1 cellular context compared by ENCODE assay signal in the genomic region with DNA sequence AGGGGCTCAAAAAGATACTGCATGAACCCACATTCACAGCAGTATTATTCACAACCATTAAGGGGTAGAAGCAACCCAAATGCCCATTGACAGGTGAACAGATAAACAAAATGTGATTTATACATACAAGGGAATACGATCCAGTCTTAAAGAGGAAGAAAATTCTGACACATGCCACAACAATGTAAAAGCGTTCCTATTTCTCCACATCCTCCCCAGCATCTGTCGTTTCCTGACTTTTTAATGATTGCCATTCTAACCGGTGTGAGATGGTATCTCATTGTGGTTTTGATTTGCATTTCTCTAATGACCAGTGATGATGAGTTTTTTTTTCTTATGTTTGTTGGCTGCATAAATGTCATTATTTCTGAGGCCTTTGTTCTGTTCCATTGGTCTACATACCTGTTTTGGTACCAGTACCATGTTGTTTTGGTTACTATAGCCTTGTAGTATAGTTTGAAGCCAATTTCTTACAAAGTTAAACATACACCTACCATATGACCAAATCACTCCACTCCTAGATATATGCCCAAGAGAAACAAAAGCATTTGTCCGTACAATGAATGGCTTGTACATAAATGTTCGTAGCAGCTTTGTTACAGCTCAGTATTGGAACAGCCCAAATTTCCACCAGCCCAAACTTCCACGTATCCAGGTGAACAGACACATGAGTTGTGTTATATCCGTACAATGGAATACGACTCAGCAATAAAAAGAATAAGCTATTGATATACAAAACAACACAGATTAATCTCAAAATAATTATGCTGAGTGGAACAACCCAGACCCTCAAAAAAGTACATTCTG.
TF ChIP-seq lines count a peak whose summit lies in the region.

No MANE protein-coding gene starts in this region.

TF ChIP-seq in K562, 482 proteins besides CTCF, POLR2A, EP300 and RAD21 (continued from another document and continues in another):
- TF ChIP-seq, protein P1, sequence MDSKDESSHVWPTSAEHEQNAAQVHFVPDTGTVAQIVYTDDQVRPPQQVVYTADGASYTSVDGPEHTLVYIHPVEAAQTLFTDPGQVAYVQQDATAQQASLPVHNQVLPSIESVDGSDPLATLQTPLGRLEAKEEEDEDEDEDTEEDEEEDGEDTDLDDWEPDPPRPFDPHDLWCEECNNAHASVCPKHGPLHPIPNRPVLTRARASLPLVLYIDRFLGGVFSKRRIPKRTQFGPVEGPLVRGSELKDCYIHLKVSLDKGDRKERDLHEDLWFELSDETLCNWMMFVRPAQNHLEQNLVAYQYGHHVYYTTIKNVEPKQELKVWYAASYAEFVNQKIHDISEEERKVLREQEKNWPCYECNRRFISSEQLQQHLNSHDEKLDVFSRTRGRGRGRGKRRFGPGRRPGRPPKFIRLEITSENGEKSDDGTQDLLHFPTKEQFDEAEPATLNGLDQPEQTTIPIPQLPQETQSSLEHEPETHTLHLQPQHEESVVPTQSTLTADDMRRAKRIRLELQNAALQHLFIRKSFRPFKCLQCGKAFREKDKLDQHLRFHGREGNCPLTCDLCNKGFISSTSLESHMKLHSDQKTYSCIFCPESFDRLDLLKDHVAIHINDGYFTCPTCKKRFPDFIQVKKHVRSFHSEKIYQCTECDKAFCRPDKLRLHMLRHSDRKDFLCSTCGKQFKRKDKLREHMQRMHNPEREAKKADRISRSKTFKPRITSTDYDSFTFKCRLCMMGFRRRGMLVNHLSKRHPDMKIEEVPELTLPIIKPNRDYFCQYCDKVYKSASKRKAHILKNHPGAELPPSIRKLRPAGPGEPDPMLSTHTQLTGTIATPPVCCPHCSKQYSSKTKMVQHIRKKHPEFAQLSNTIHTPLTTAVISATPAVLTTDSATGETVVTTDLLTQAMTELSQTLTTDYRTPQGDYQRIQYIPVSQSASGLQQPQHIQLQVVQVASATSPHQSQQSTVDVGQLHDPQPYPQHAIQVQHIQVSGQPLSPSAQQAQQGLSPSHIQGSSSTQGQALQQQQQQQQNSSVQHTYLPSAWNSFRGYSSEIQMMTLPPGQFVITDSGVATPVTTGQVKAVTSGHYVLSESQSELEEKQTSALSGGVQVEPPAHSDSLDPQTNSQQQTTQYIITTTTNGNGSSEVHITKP (IDR thresholded peaks at IDR 0.05; ENCODE audit: partially characterized antibody) = peak; percentile 76
- TF ChIP-seq, protein P2, sequence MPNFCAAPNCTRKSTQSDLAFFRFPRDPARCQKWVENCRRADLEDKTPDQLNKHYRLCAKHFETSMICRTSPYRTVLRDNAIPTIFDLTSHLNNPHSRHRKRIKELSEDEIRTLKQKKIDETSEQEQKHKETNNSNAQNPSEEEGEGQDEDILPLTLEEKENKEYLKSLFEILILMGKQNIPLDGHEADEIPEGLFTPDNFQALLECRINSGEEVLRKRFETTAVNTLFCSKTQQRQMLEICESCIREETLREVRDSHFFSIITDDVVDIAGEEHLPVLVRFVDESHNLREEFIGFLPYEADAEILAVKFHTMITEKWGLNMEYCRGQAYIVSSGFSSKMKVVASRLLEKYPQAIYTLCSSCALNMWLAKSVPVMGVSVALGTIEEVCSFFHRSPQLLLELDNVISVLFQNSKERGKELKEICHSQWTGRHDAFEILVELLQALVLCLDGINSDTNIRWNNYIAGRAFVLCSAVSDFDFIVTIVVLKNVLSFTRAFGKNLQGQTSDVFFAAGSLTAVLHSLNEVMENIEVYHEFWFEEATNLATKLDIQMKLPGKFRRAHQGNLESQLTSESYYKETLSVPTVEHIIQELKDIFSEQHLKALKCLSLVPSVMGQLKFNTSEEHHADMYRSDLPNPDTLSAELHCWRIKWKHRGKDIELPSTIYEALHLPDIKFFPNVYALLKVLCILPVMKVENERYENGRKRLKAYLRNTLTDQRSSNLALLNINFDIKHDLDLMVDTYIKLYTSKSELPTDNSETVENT (CRISPR knock-in tag; IDR thresholded peaks at IDR 0.05) = no peak
- TF ChIP-seq ZNF134 (CRISPR knock-in tag; conservative IDR thresholded peaks at IDR 0.05) (no peak), ELF4 (CRISPR knock-in tag; IDR thresholded peaks at IDR 0.05) (no peak), NR3C1 (CRISPR knock-in tag; IDR thresholded peaks at IDR 0.05) (no peak), MAFG (tag; conservative IDR thresholded peaks at IDR 0.05) (peak; percentile 33), MEIS2 (IDR thresholded peaks at IDR 0.05; ENCODE audit: partially characterized antibody) (peak; percentile 77), XRCC5 (IDR thresholded peaks at IDR 0.05; ENCODE audit: low read depth, low read length) (no peak), LEF1 (IDR thresholded peaks at IDR 0.05) (no peak), CHD1 (IDR thresholded peaks at IDR 0.05; ENCODE audit: low read length) (no peak), MCM5 (IDR thresholded peaks at IDR 0.05; ENCODE audit: low read depth) (no peak), POLR2G (IDR thresholded peaks at IDR 0.05; ENCODE audit: low read depth, low read length) (no peak), PRMT5 (CRISPR knock-in tag; IDR thresholded peaks at IDR 0.05) (no peak), RBM25 (IDR thresholded peaks at IDR 0.05; ENCODE audit: low read depth, low read length, severe bottlenecking) (peak; percentile 90), ZNF133 (CRISPR knock-in tag; IDR thresholded peaks at IDR 0.05) (no peak), SOX6 (IDR thresholded peaks at IDR 0.05) (peak; percentile 77; the same call in 1 of the 2 replicates), RNF2 (IDR thresholded peaks at IDR 0.05) (no peak), SMARCE1 (IDR thresholded peaks at IDR 0.05) (peak; percentile 33; the same call in 1 of the 2 replicates), ZBTB17 (CRISPR knock-in tag; IDR thresholded peaks at IDR 0.05) (no peak), LCOR (CRISPR knock-in tag; IDR thresholded peaks at IDR 0.05) (peak; percentile 1; the same call in 1 of the 2 replicates), TRIM28 (IDR thresholded peaks at IDR 0.05) (peak; percentile 76; the same call in 1 of the 2 replicates), ZC3H8 (IDR thresholded peaks at IDR 0.05) (no peak), SMARCA5 (IDR thresholded peaks at IDR 0.05) (0 out of 2 replicates have a peak, but pooled peaks have one; percentile 42), FOXJ2 (tag; IDR thresholded peaks at IDR 0.05) (no peak), ZNF431 (CRISPR knock-in tag; IDR thresholded peaks at IDR 0.05) (no peak), IRF2 (CRISPR knock-in tag; IDR thresholded peaks at IDR 0.05) (no peak), PTTG1 (tag; IDR thresholded peaks at IDR 0.05; ENCODE audit: low read depth) (no peak), TRIM24 (IDR thresholded peaks at IDR 0.05) (no peak)
- TF ChIP-seq, protein P3, sequence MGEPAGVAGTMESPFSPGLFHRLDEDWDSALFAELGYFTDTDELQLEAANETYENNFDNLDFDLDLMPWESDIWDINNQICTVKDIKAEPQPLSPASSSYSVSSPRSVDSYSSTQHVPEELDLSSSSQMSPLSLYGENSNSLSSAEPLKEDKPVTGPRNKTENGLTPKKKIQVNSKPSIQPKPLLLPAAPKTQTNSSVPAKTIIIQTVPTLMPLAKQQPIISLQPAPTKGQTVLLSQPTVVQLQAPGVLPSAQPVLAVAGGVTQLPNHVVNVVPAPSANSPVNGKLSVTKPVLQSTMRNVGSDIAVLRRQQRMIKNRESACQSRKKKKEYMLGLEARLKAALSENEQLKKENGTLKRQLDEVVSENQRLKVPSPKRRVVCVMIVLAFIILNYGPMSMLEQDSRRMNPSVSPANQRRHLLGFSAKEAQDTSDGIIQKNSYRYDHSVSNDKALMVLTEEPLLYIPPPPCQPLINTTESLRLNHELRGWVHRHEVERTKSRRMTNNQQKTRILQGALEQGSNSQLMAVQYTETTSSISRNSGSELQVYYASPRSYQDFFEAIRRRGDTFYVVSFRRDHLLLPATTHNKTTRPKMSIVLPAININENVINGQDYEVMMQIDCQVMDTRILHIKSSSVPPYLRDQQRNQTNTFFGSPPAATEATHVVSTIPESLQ (CRISPR knock-in tag; IDR thresholded peaks at IDR 0.05) = no peak
- TF ChIP-seq, protein P4, sequence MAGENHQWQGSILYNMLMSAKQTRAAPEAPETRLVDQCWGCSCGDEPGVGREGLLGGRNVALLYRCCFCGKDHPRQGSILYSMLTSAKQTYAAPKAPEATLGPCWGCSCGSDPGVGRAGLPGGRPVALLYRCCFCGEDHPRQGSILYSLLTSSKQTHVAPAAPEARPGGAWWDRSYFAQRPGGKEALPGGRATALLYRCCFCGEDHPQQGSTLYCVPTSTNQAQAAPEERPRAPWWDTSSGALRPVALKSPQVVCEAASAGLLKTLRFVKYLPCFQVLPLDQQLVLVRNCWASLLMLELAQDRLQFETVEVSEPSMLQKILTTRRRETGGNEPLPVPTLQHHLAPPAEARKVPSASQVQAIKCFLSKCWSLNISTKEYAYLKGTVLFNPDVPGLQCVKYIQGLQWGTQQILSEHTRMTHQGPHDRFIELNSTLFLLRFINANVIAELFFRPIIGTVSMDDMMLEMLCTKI (IDR thresholded peaks at IDR 0.05; ENCODE audit: partially characterized antibody) = no peak
- TF ChIP-seq, protein P5, sequence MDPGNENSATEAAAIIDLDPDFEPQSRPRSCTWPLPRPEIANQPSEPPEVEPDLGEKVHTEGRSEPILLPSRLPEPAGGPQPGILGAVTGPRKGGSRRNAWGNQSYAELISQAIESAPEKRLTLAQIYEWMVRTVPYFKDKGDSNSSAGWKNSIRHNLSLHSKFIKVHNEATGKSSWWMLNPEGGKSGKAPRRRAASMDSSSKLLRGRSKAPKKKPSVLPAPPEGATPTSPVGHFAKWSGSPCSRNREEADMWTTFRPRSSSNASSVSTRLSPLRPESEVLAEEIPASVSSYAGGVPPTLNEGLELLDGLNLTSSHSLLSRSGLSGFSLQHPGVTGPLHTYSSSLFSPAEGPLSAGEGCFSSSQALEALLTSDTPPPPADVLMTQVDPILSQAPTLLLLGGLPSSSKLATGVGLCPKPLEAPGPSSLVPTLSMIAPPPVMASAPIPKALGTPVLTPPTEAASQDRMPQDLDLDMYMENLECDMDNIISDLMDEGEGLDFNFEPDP (CRISPR knock-in tag; IDR thresholded peaks at IDR 0.05) = no peak
- TF ChIP-seq, protein P6, sequence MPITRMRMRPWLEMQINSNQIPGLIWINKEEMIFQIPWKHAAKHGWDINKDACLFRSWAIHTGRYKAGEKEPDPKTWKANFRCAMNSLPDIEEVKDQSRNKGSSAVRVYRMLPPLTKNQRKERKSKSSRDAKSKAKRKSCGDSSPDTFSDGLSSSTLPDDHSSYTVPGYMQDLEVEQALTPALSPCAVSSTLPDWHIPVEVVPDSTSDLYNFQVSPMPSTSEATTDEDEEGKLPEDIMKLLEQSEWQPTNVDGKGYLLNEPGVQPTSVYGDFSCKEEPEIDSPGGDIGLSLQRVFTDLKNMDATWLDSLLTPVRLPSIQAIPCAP (CRISPR knock-in tag; IDR thresholded peaks at IDR 0.05; ENCODE audit: borderline replicate concordance) = no peak
- TF ChIP-seq, protein P7, sequence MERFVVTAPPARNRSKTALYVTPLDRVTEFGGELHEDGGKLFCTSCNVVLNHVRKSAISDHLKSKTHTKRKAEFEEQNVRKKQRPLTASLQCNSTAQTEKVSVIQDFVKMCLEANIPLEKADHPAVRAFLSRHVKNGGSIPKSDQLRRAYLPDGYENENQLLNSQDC (CRISPR knock-in tag; IDR thresholded peaks at IDR 0.05) = no peak
- TF ChIP-seq, protein P8, sequence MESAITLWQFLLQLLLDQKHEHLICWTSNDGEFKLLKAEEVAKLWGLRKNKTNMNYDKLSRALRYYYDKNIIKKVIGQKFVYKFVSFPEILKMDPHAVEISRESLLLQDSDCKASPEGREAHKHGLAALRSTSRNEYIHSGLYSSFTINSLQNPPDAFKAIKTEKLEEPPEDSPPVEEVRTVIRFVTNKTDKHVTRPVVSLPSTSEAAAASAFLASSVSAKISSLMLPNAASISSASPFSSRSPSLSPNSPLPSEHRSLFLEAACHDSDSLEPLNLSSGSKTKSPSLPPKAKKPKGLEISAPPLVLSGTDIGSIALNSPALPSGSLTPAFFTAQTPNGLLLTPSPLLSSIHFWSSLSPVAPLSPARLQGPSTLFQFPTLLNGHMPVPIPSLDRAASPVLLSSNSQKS (CRISPR knock-in tag; IDR thresholded peaks at IDR 0.05) = no peak
- TF ChIP-seq, protein P9, sequence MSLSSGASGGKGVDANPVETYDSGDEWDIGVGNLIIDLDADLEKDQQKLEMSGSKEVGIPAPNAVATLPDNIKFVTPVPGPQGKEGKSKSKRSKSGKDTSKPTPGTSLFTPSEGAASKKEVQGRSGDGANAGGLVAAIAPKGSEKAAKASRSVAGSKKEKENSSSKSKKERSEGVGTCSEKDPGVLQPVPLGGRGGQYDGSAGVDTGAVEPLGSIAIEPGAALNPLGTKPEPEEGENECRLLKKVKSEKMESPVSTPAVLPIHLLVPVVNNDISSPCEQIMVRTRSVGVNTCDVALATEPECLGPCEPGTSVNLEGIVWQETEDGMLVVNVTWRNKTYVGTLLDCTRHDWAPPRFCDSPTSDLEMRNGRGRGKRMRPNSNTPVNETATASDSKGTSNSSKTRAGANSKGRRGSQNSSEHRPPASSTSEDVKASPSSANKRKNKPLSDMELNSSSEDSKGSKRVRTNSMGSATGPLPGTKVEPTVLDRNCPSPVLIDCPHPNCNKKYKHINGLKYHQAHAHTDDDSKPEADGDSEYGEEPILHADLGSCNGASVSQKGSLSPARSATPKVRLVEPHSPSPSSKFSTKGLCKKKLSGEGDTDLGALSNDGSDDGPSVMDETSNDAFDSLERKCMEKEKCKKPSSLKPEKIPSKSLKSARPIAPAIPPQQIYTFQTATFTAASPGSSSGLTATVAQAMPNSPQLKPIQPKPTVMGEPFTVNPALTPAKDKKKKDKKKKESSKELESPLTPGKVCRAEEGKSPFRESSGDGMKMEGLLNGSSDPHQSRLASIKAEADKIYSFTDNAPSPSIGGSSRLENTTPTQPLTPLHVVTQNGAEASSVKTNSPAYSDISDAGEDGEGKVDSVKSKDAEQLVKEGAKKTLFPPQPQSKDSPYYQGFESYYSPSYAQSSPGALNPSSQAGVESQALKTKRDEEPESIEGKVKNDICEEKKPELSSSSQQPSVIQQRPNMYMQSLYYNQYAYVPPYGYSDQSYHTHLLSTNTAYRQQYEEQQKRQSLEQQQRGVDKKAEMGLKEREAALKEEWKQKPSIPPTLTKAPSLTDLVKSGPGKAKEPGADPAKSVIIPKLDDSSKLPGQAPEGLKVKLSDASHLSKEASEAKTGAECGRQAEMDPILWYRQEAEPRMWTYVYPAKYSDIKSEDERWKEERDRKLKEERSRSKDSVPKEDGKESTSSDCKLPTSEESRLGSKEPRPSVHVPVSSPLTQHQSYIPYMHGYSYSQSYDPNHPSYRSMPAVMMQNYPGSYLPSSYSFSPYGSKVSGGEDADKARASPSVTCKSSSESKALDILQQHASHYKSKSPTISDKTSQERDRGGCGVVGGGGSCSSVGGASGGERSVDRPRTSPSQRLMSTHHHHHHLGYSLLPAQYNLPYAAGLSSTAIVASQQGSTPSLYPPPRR (CRISPR knock-in tag; IDR thresholded peaks at IDR 0.05; ENCODE audit: borderline replicate concordance) = no peak
